ENCODE assay signal across 29 cellular contexts in the genomic region with DNA sequence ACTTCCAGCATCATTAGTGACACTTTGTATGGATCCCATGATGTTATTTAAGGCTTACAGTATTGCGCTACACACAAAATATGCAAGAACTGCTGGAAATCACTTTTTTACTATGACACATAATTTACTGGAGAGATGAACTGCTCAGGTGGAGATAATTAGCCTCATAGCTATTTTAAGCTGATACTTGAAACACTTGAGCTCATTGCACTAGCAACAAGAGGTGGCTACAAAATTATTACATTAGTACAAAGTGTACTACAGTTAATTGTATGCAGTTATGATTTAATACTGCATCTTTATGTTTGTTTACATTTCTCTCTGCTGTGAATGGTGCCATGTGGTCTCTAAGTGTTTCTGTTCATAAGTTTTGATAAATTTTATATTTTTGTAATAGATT. TPM values are rescaled to one million over a fixed set of nuclear protein-coding genes. Genes with fewer than 3 reads are reported as not detected.
"Had no signal": no experiment of that assay in that cellular context is flagged by ENCODE, and none has a peak within 500 bp of the region (broad histone marks: within the 10 kb centered on the region; RNA-seq: fewer than 3 reads in every experiment).

No MANE protein-coding gene starts in this region.

- H3K4me3 ChIP-seq: Peyer's patch, SJCRH30 had no signal

- ATAC-seq: activated CD8-positive, alpha-beta T cell treated with anti-CD3 and anti-CD28 coated beads for 36 hours; activated T-cell treated with anti-CD3 and anti-CD28 coated beads, Interleukin-2, amount 50 U/mL, for 72 hours; activated T-helper 17 cell treated with anti-CD3 and anti-CD28 coated beads, Interleukin-2, amount 50 U/mL, for 72 hours; PC-3 had no signal

- H3K36me3 ChIP-seq: brain microvascular endothelial cell, Peyer's patch, SJCRH30 had no signal

- H3K27ac ChIP-seq: brain microvascular endothelial cell, Peyer's patch, SJCRH30 had no signal

- H3K9me3 ChIP-seq: Peyer's patch, SJCRH30, SK-N-SH had no signal

- H3K27me3 ChIP-seq: Peyer's patch, SJCRH30 had no signal

- H3K4me1 ChIP-seq: Peyer's patch, SJCRH30 had no signal

- DNase-seq: activated CD4-positive, alpha-beta T cell treated with anti-CD3 and anti-CD28 coated beads, Interleukin-2, amount 10 ng/mL, durations not matched to agents 24 days and 14 days; activated CD4-positive, alpha-beta T cell treated with anti-CD3 and anti-CD28 coated beads, Interleukin-2, amount 50 U/mL, for 4 hours; activated CD8-positive, alpha-beta T cell treated with anti-CD3 and anti-CD28 coated beads for 36 hours; activated effector memory CD4-positive, alpha-beta T cell treated with anti-CD3 and anti-CD28 coated beads, Interleukin-2, amount 50 U/mL, for 16 hours; activated naive CD4-positive, alpha-beta T cell; activated naive CD4-positive, alpha-beta T cell treated with anti-CD3 and anti-CD28 coated beads, Interleukin-2, amount 50 U/mL, for 16 hours; activated naive CD8-positive, alpha-beta T cell treated with anti-CD3 and anti-CD28 coated beads for 36 hours; activated T-cell treated with anti-CD3 and anti-CD28 coated beads, Interleukin-2, amount 50 U/mL, for 1 hour; activated T-cell treated with anti-CD3 and anti-CD28 coated beads, Interleukin-2, amount 50 U/mL, for 72 hours; amniotic stem cell; aorta; brain microvascular endothelial cell; Karpas-422; KBM-7; NCI-H1930; NCI-H2081 treated with DMSO at 0.1 percent for 48 hours; NCI-H2171; NCI-H510A; NCI-H526 treated with DMSO at 0.1 percent for 48 hours; NCI-H774; PC-3; Peyer's patch; RPMI8226; SHP77; SJCRH30; SK-N-SH had no signal

RNA-seq across cellular contexts. Expression of a gene that starts 38.0 kb away (rescaled TPM):
- total RNA-seq: activated CD4-positive, alpha-beta T cell treated with anti-CD3 and anti-CD28 coated beads, Interleukin-2, amount 10 ng/mL, durations not matched to agents 24 days and 14 days; activated naive CD8-positive, alpha-beta T cell treated with anti-CD3 and anti-CD28 coated beads for 36 hours; aorta; chondrocyte; MCF 10A; PC-3; SJCRH30 had no signal
- polyA plus RNA-seq: SK-N-SH had no signal

RNA-seq across cellular contexts. Expression of a gene that starts 52.1 kb away (rescaled TPM):
- total RNA-seq: activated CD4-positive, alpha-beta T cell treated with anti-CD3 and anti-CD28 coated beads, Interleukin-2, amount 10 ng/mL, durations not matched to agents 24 days and 14 days; activated CD8-positive, alpha-beta T cell treated with anti-CD3 and anti-CD28 coated beads for 36 hours; activated naive CD8-positive, alpha-beta T cell treated with anti-CD3 and anti-CD28 coated beads for 36 hours; activated T-cell treated with anti-CD3 and anti-CD28 coated beads, Interleukin-2, amount 50 U/mL, for 72 hours; activated T-helper 17 cell treated with anti-CD3 and anti-CD28 coated beads, Interleukin-2, amount 50 U/mL, for 72 hours; chondrocyte; MCF 10A; PC-3; SJCRH30 had no signal
- polyA plus RNA-seq: SK-N-SH had no signal
